Comparison of ENCODE assay signal across 10 cellular contexts in the genomic region with DNA sequence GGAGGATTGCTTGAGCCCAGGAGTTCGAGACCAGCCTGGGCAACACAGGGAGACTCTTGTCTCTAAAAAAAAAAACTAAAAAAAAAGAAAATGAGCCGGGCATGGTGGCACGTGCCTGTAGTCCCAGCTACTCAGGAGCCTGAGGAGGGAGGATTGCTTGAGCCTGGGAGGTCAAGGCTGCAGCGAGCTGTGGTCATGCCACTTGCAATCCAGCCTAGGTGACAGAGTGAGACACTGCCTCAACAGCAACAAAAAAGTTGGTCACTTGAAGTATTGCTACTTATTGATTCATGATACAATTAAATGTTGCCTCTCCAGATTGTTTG. TPM values are rescaled to one million over a fixed set of nuclear protein-coding genes. Genes with fewer than 3 reads are reported as not detected.
DNase-seq lines count a peak whose midpoint lies in the region; TF ChIP-seq lines count a peak whose summit lies in the region.
"Had no signal": no experiment of that assay in that cellular context is flagged by ENCODE, and none has a peak within 500 bp of the region (broad histone marks: within the 10 kb centered on the region; RNA-seq: fewer than 3 reads in every experiment).

No MANE protein-coding gene starts in this region.

- no peaks in the 10 kb centered on the region for H4K20me1 ChIP-seq in OCI-LY7 (ENCODE audit: insufficient read depth, low read length)

- CTCF ChIA-PET in OCI-LY7 (lab: Charles Lee; ENCODE audit: unreplicated experiment) = no interaction called here

- H3K27ac Mint-ChIP-seq in endothelial cell (ENCODE audit: unreplicated experiment) = peak overlapping the region; percentile 97

- H3K4me2 ChIP-seq in OCI-LY7 (ENCODE audit: low read length) (peak overlapping the region; percentile 2; the same call in 1 of the 2 replicates), parathyroid adenoma (ENCODE audit: low read length) (no peak overlapping the region)

- H3K9me2 ChIP-seq in OCI-LY7 (ENCODE audit: insufficient read depth, low read length) = no peaks in the 10 kb centered on the region

- peaks cover 7% of the 10 kb centered on the region; the same call in 1 of the 2 replicates for H3K9me3 ChIP-seq in OCI-LY7 (ENCODE audit: low read length)
- no peaks in the 10 kb centered on the region for H3K9me3 ChIP-seq in parathyroid adenoma (ENCODE audit: control insufficient read depth, low read length)
- no peaks in the 10 kb centered on the region for H3K9me3 ChIP-seq in esophagus squamous epithelium
- H3K9me3 ChIP-seq: left ventricle myocardium inferior had no signal

- POLR2A ChIA-PET in OCI-LY7 (lab: Charles Lee) = interaction anchor here (0.8 to 0.9 kb wide), 3 partner anchors 11 to 21 kb away, joined by 3 to 6 read pairs (median 4); no protein-coding TSS in a partner anchor

- intact Hi-C loops in OCI-LY7 (cut with micrococcal nuclease; ENCODE audit: unreplicated experiment) = no loop called here
- intact Hi-C loops in esophagus squamous epithelium (cut with DNase I) = no loop called here

- TF ChIP-seq CTCF in OCI-LY7 (conservative IDR thresholded peaks at IDR 0.05; ENCODE audit: low read length) (no peak), endothelial cell (IDR thresholded peaks at IDR 0.05; ENCODE audit: unreplicated experiment) (no peak), parathyroid adenoma (IDR thresholded peaks at IDR 0.05) (no peak), esophagus squamous epithelium (IDR thresholded peaks at IDR 0.05) (no peak)

- peaks cover 7% of the 10 kb centered on the region for H3K4me1 Mint-ChIP-seq in endothelial cell (ENCODE audit: unreplicated experiment)

- H3K27ac ChIP-seq in OCI-LY7 (ENCODE audit: low read depth, low read length, poor library complexity, severe bottlenecking) = no peak overlapping the region
- no peak overlapping the region for H3K27ac ChIP-seq in parathyroid adenoma
- H3K27ac ChIP-seq in esophagus squamous epithelium = no peak overlapping the region
- H3K27ac ChIP-seq: left ventricle myocardium inferior had no signal

- H2AFZ ChIP-seq in OCI-LY7 (ENCODE audit: low read length) = peak overlapping the region; percentile 47; the same call in 1 of the 2 replicates
- H2AFZ ChIP-seq in parathyroid adenoma = no peak overlapping the region

- DNase-seq in NCI-H1694 treated with DMSO at 0.1 percent for 48 hours (lab: John Stamatoyannopoulos, UW) (peak; percentile 57), NCI-H1694 (lab: John Stamatoyannopoulos, UW) (no peak), OCI-LY7 (ENCODE audit: low spot score) (no peak), endothelial cell (ENCODE audit: low spot score) (no peak), esophagus squamous epithelium (lab: John Stamatoyannopoulos, UW) (no peak), COLO829 (ENCODE audit: low spot score) (no peak), ecto neural progenitor cell (ENCODE audit: low spot score) (no peak)
- DNase-seq: NCI-H1048 had no signal

- H3K9me3 Mint-ChIP-seq in endothelial cell (ENCODE audit: unreplicated experiment) = peaks cover 5% of the 10 kb centered on the region

- peaks cover 10% of the 10 kb centered on the region for H3K27me3 Mint-ChIP-seq in endothelial cell (ENCODE audit: unreplicated experiment)

- H3K36me3 ChIP-seq in OCI-LY7 (ENCODE audit: insufficient read depth, low read length) (no peaks in the 10 kb centered on the region), parathyroid adenoma (ENCODE audit: control insufficient read depth, insufficient read depth, low read length) (no peaks in the 10 kb centered on the region), esophagus squamous epithelium (no peaks in the 10 kb centered on the region)
- H3K36me3 ChIP-seq: left ventricle myocardium inferior had no signal

- H3K9ac ChIP-seq in parathyroid adenoma = no peak overlapping the region

- no TSS peak for BruUV-seq in OCI-LY7 (replicated peaks; lab: Mats Ljungman, UMichigan)

- no peak for TF ChIP-seq POLR2A in esophagus squamous epithelium (IDR thresholded peaks at IDR 0.05)

- H3K4me1 ChIP-seq in OCI-LY7 (ENCODE audit: insufficient read depth, low read length, poor library complexity, severe bottlenecking) = peaks cover 24% of the 10 kb centered on the region
- no peaks in the 10 kb centered on the region for H3K4me1 ChIP-seq in parathyroid adenoma
- H3K4me1 ChIP-seq in esophagus squamous epithelium = peaks cover 8 to 30% (median 18%) of the 10 kb centered on the region in 3 donors

- H3K4me3 Mint-ChIP-seq in endothelial cell (ENCODE audit: unreplicated experiment) = peak overlapping the region; percentile 87

- 43 to 55% methylated on average over 4 of the region's 4 CpGs for WGBS in esophagus squamous epithelium, 2 donors

- no peaks in the 10 kb centered on the region for H3K79me2 ChIP-seq in OCI-LY7 (ENCODE audit: insufficient read depth, low read depth, low read length)
- no peaks in the 10 kb centered on the region for H3K79me2 ChIP-seq in parathyroid adenoma

- H3K4me3 ChIP-seq in OCI-LY7 (ENCODE audit: low read depth, low read length, poor library complexity, severe bottlenecking) (no peak overlapping the region), parathyroid adenoma (ENCODE audit: low read depth, low read length) (peak overlapping the region; percentile 9), esophagus squamous epithelium (no peak overlapping the region)
- H3K4me3 ChIP-seq: left ventricle myocardium inferior had no signal

- no peaks in the 10 kb centered on the region for H3K27me3 ChIP-seq in parathyroid adenoma (ENCODE audit: control insufficient read depth, insufficient read depth, low read length)
- no peaks in the 10 kb centered on the region for H3K27me3 ChIP-seq in esophagus squamous epithelium

- H3K36me3 Mint-ChIP-seq in endothelial cell (ENCODE audit: low read depth, unreplicated experiment) = peaks cover 4% of the 10 kb centered on the region

RNA-seq across cellular contexts. Expression of gene CXADR, which starts 57.9 kb away (rescaled TPM):
- total RNA-seq in OCI-LY7 (2014; rRNA removed; shearing (Covaris generic)) = 6.3 and 6.7 TPM in 2 replicates
- 5.4 and 6.6 TPM in 2 replicates for total RNA-seq in OCI-LY7 (2022)
- 19.4 TPM for total RNA-seq in endothelial cell (ENCODE audit: unreplicated experiment)
- total RNA-seq in esophagus squamous epithelium = 10 to 100 TPM; 41.2 to 74.8 (median 47.9) TPM
